ENCODE assay signal across 1 cellular context in the genomic region with DNA sequence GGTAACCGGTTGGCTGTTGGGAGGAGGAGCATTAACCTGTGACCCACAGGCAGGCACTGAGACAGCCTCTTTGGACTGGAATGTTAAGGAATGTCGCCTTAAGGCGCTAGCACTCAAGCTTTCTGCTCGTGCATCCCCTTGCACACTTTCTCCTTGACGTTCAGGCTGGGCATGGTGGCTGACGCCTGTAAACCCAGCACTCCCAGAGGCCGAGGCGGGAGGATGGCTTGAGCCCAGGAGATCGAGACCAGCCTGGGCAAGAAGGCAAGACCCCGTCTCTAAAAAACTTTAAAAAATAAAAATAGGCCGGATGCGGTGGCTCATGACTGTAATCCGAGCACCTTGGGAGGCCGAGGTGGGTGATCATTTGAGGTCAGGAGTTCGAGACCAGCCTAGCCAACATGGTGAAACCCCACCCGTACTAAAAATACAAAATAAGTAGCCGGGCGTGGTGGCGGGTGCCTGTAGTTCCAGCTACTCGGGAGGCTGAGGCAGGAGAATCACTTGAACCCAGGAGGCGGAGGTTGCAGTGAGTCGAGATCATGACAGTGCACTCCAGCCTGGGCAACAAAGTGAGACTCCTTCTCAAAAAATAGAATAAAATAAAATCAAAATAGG.
TF ChIP-seq lines count a peak whose summit lies in the region.

No MANE protein-coding gene starts in this region.

TF ChIP-seq in H1, 55 proteins besides CTCF, POLR2A, EP300 and RAD21:
- TF ChIP-seq, protein P1, sequence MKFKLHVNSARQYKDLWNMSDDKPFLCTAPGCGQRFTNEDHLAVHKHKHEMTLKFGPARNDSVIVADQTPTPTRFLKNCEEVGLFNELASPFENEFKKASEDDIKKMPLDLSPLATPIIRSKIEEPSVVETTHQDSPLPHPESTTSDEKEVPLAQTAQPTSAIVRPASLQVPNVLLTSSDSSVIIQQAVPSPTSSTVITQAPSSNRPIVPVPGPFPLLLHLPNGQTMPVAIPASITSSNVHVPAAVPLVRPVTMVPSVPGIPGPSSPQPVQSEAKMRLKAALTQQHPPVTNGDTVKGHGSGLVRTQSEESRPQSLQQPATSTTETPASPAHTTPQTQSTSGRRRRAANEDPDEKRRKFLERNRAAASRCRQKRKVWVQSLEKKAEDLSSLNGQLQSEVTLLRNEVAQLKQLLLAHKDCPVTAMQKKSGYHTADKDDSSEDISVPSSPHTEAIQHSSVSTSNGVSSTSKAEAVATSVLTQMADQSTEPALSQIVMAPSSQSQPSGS (IDR thresholded peaks at IDR 0.05; ENCODE audit: low read length), result no peak
- peak; percentile 42; the same call in 1 of the 2 replicates for TF ChIP-seq TEAD4 (IDR thresholded peaks at IDR 0.05; ENCODE audit: low read depth, low read length)
